ENCODE assay signal across 18 cellular contexts in the genomic region with DNA sequence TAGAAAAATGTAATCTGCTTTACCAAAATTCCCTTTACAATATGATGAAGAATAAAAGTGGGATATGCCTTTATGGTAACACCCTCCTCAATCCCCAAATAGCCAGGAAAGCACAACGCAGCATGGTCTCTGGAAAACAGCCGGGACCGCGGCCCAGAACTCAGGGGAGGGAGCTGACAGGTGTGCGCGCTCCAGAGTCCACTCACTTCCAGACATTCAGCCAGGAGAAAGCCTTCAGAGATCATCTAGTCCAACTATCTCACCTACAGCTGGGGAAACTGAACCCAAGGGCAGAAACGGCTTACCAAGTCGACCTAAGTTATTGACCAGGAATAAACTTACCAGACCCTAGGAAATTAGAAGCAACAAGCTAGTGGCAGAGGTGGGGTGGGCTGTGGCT. TPM values are rescaled to one million over a fixed set of nuclear protein-coding genes. Genes with fewer than 3 reads are reported as not detected.
A peak's percentile ranks its signal among the peaks of the same experiment; 100 is the strongest.
DNase-seq lines count a peak whose midpoint lies in the region; FAIRE-seq and TF ChIP-seq lines count a peak whose summit lies in the region.
"Had no signal": no experiment of that assay in that cellular context is flagged by ENCODE, and none has a peak within 500 bp of the region (broad histone marks: within the 10 kb centered on the region; RNA-seq: fewer than 3 reads in every experiment).

No MANE protein-coding gene starts in this region.

- no peaks in the 10 kb centered on the region for H3K79me1 ChIP-seq in neuronal stem cell (ENCODE audit: low read depth, low read length)

- DNase-seq in HFFc6 (no peak), chondrocyte (ENCODE audit: low spot score) (no peak), neuronal stem cell (ENCODE audit: low spot score) (no peak), small intestine (peak; percentile 78), A172 (ENCODE audit: low spot score) (no peak)
- no peak for DNase-seq in activated naive CD4-positive, alpha-beta T cell (lab: John Stamatoyannopoulos, UW)
- DNase-seq in activated T-cell treated with anti-CD3 and anti-CD28 coated beads, Interleukin-2, amount 50 U/mL, for 1 hour: no peak
- DNase-seq: CD4-positive, alpha-beta memory T cell; DMS79; HCEC 1CT; NCI-H1092 treated with DMSO at 0.1 percent for 48 hours; NCI-H2081 treated with DMSO at 0.1 percent for 48 hours; NCI-H510A treated with DMSO at 0.1 percent for 48 hours; NCI-H82; PC-9 had no signal

- H2BK5ac ChIP-seq in neuronal stem cell (ENCODE audit: low read length): peak overlapping the region; percentile 24

- H2AFZ ChIP-seq in neuronal stem cell (ENCODE audit: low read length): no peak overlapping the region
- H2AFZ ChIP-seq: PC-9 had no signal

- FAIRE-seq in small intestine (lab: Jason Lieb, UNC): no peak
- FAIRE-seq: D721Med, HepG2 had no signal

- H4K8ac ChIP-seq in neuronal stem cell (ENCODE audit: low read depth, low read length): no peak overlapping the region

- H2BK120ac ChIP-seq in neuronal stem cell (ENCODE audit: low read depth, low read length): no peak overlapping the region

- no peak overlapping the region for H3K4me3 ChIP-seq in neuronal stem cell (ENCODE audit: low read length in 2 of 2)
- H3K4me3 ChIP-seq in small intestine (ENCODE audit: low read depth in 1 of 2, low read length in 2 of 2): no peak overlapping the region
- H3K4me3 ChIP-seq: PC-9 had no signal

- H3K27ac Mint-ChIP-seq in HFFc6 (peak overlapping the region; percentile 98), chondrocyte (ENCODE audit: unreplicated experiment) (peak overlapping the region; percentile 99)
- H3K27ac Mint-ChIP-seq: CD4-positive, alpha-beta memory T cell had no signal

- H2AK5ac ChIP-seq in neuronal stem cell (ENCODE audit: low read depth, low read length): no peak overlapping the region

- TF ChIP-seq CTCF in HFFc6 (IDR thresholded peaks at IDR 0.05) (no peak), chondrocyte (IDR thresholded peaks at IDR 0.05) (no peak)

- H3K4ac ChIP-seq in neuronal stem cell (ENCODE audit: low read length): no peak overlapping the region

- H3K36me3 ChIP-seq in neuronal stem cell (replicated peaks in 1 of 2; ENCODE audit: control insufficient read depth in 2 of 2, insufficient read depth in 2 of 2, low read length in 2 of 2): no peaks in the 10 kb centered on the region
- H3K36me3 ChIP-seq in small intestine (ENCODE audit: control insufficient read depth in 2 of 2, insufficient read depth in 2 of 2, low read length in 2 of 2): no peaks in the 10 kb centered on the region

- H3K9ac ChIP-seq in neuronal stem cell (ENCODE audit: low read depth, low read length, poor library complexity): no peak overlapping the region
- H3K9ac ChIP-seq: KMS-11 had no signal

- no peaks in the 10 kb centered on the region for H3K27me3 ChIP-seq in neuronal stem cell (ENCODE audit: control insufficient read depth in 3 of 3, insufficient read depth in 3 of 3, low read depth in 1 of 3, low read length in 3 of 3)
- no peaks in the 10 kb centered on the region for H3K27me3 ChIP-seq in small intestine (ENCODE audit: control insufficient read depth in 2 of 2, insufficient read depth in 2 of 2, low read length in 2 of 2)

- H3K4me3 Mint-ChIP-seq in HFFc6 (peak overlapping the region; percentile 78; the same call in 1 of the 2 replicates), chondrocyte (ENCODE audit: unreplicated experiment) (no peak overlapping the region)
- H3K4me3 Mint-ChIP-seq: CD4-positive, alpha-beta memory T cell had no signal

- H3K4me1 ChIP-seq in neuronal stem cell (ENCODE audit: control insufficient read depth in 2 of 2, insufficient read depth in 1 of 2, low read depth in 1 of 2, low read length in 2 of 2) (no peaks in the 10 kb centered on the region), small intestine (ENCODE audit: control insufficient read depth in 2 of 2, insufficient read depth in 1 of 2, low read depth in 1 of 2, low read length in 1 of 2) (no peaks in the 10 kb centered on the region)

- no peak overlapping the region for H3K14ac ChIP-seq in neuronal stem cell (ENCODE audit: low read length)

- H2BK15ac ChIP-seq in neuronal stem cell (ENCODE audit: low read length): no peak overlapping the region

- H3K9me3 ChIP-seq in neuronal stem cell (replicated peaks in 1 of 2; ENCODE audit: control insufficient read depth in 2 of 2, insufficient read depth in 1 of 2, low read depth in 1 of 2, low read length in 2 of 2): peaks cover 2 to 7% of the 10 kb centered on the region in 2 donors
- no peaks in the 10 kb centered on the region for H3K9me3 ChIP-seq in small intestine (ENCODE audit: control insufficient read depth, low read depth)

- no peak overlapping the region for H4K91ac ChIP-seq in neuronal stem cell (ENCODE audit: low read depth, low read length, poor library complexity)

- H3K27ac ChIP-seq in neuronal stem cell (replicated peaks; ENCODE audit: low read length) (no peak overlapping the region), small intestine (ENCODE audit: low read depth in 1 of 2, low read length in 1 of 2) (peak overlapping the region in 1 of 2 donors; percentile 54)
- H3K27ac ChIP-seq: KMS-11, PC-9 had no signal

- H3K9me3 Mint-ChIP-seq in HFFc6 (peaks cover 21% of the 10 kb centered on the region), chondrocyte (ENCODE audit: low read depth) (peaks cover 27% of the 10 kb centered on the region)

- no peak overlapping the region for H3K18ac ChIP-seq in neuronal stem cell (ENCODE audit: low read length)

- no peak overlapping the region for H3K4me2 ChIP-seq in neuronal stem cell (ENCODE audit: insufficient read depth, low read length, poor library complexity, severe bottlenecking)
- H3K4me2 ChIP-seq: KMS-11, PC-9 had no signal

- WGBS in neuronal stem cell (ENCODE audit: extremely low coverage in 2 of 2, insufficient read length in 2 of 2, insufficient replicate concordance in 1 of 2), 2 donors: no CpG with 5 or more reads among the region's 8 CpGs
- 25 to 76% (median 43%) methylated on average over 8 of the region's 8 CpGs for WGBS in small intestine, 3 donors

- H2BK12ac ChIP-seq in neuronal stem cell (ENCODE audit: low read length): no peak overlapping the region

- H3K4me1 Mint-ChIP-seq in HFFc6 (ENCODE audit: low read depth) (peaks cover 66% of the 10 kb centered on the region), chondrocyte (ENCODE audit: low read depth) (peaks cover 64% of the 10 kb centered on the region)
- H3K4me1 Mint-ChIP-seq: CD4-positive, alpha-beta memory T cell had no signal

- no peaks in the 10 kb centered on the region for H3K27me3 Mint-ChIP-seq in HFFc6 (ENCODE audit: insufficient read depth)
- H3K27me3 Mint-ChIP-seq in chondrocyte (ENCODE audit: low read depth): no peaks in the 10 kb centered on the region

- peaks cover 58% of the 10 kb centered on the region for H3K36me3 Mint-ChIP-seq in HFFc6 (ENCODE audit: low read depth)
- H3K36me3 Mint-ChIP-seq in chondrocyte (ENCODE audit: low read depth): peaks cover 12% of the 10 kb centered on the region
- H3K36me3 Mint-ChIP-seq: CD4-positive, alpha-beta memory T cell had no signal

- H3K23ac ChIP-seq in neuronal stem cell (ENCODE audit: low read depth, low read length, poor library complexity): no peak overlapping the region

RNA-seq across cellular contexts. Expression of a gene that starts 16.4 kb away (rescaled TPM):
- 10 to 100 TPM; 37.1 to 49.8 (median 42.8) TPM for total RNA-seq in HFFc6 (2021; fragmentation: NEBNext Ultra II Directional; extraction: Animal tissue kit (Norgen Biotek cat#: 25700))
- 19.8 to 23.9 TPM (median 23.6 TPM) in 3 replicates for total RNA-seq in chondrocyte
- polyA plus RNA-seq in neuronal stem cell (2013, experiment 1 of 2): 15.1 TPM
- 15.8 TPM for polyA plus RNA-seq in neuronal stem cell (2013, experiment 2 of 2)
- 100 to 1,000 TPM in 2 of 3 donors, 1 to 10 TPM in 1; 4.0 to 118 (median 105) TPM for polyA plus RNA-seq in small intestine
- 39.0 and 43.0 TPM in 2 replicates for total RNA-seq in A172 (2014; rRNA removed; shearing (Covaris generic))
